In genomic region chr4:71772592-71772991, GRCh38 we compare ENCODE assay signal across 21 cellular contexts. TPM values are rescaled to one million over a fixed set of nuclear protein-coding genes. Genes with fewer than 3 reads are reported as not detected.
DNase-seq lines count a peak whose midpoint lies in the region; ATAC-seq, FAIRE-seq and TF ChIP-seq lines count a peak whose summit lies in the region.
"Had no signal": no experiment of that assay in that cellular context is flagged by ENCODE, and none has a peak within 500 bp of the region (broad histone marks: within the 10 kb centered on the region; RNA-seq: fewer than 3 reads in every experiment).

No MANE protein-coding gene starts in this region.

- no peaks in the 10 kb centered on the region for H3K79me2 ChIP-seq in GM12878 (ENCODE audit: control insufficient read depth, insufficient read depth, low read length)

- FAIRE-seq in GM12878 (lab: Jason Lieb, UNC) (no peak), GM12891 (lab: Jason Lieb, UNC) (no peak)
- FAIRE-seq: urothelium cell line had no signal

- H3K4me1 ChIP-seq in GM12878 (ENCODE audit: control insufficient read depth, insufficient read depth, low read length) (no peaks in the 10 kb centered on the region), liver (ENCODE audit: control insufficient read depth in 4 of 4, insufficient read depth in 4 of 4, low read length in 3 of 4) (peaks cover 6 to 53% (median 32%) of the 10 kb centered on the region in 4 donors)

- no peaks in the 10 kb centered on the region for H3K4me1 Mint-ChIP-seq in HFFc6 (ENCODE audit: low read depth)
- H3K4me1 Mint-ChIP-seq: activated naive CD4-positive, alpha-beta T cell treated with anti-CD3 and anti-CD28 coated beads, Interleukin-2, amount 10 ng/mL, durations not matched to agents 7 days and 5 days had no signal

- peaks cover 3% of the 10 kb centered on the region; the same call in 1 of the 2 replicates for H3K27me3 Mint-ChIP-seq in HFFc6 (ENCODE audit: insufficient read depth)
- H3K27me3 Mint-ChIP-seq: activated naive CD4-positive, alpha-beta T cell treated with anti-CD3 and anti-CD28 coated beads, Interleukin-2, amount 10 ng/mL, durations not matched to agents 7 days and 5 days had no signal

- CTCF ChIA-PET in GM12878 (lab: Yijun Ruan, JAX), result interaction anchor here (1.0 to 1.9 kb wide), 3 partner anchors 512 to 531 kb away, joined by 3 to 14 read pairs (median 5); no protein-coding TSS in a partner anchor

- ATAC-seq in GM12878, result no peak
- ATAC-seq: left colon had no signal

- RAD21 ChIA-PET in GM12878 (lab: Charles Lee; ENCODE audit: unreplicated experiment), result interaction anchor here (1.0 to 1.1 kb wide), 2 partner anchors 513 to 531 kb away, joined by 5 to 6 read pairs; no protein-coding TSS in a partner anchor

- no peak overlapping the region for H3K27ac ChIP-seq in C4-2B
- H3K27ac ChIP-seq in GM12878 (ENCODE audit: control insufficient read depth, insufficient read depth), result no peak overlapping the region
- peak overlapping the region; percentile 70 to 79 for H3K27ac ChIP-seq in liver (ENCODE audit: low read depth in 1 of 2, low read length in 2 of 2)

- no peak for TF ChIP-seq EP300 in GM12878 (IDR thresholded peaks at IDR 0.05; ENCODE audit: borderline replicate concordance in 1 of 2, control insufficient read depth in 1 of 2, low read depth in 2 of 2, low read length in 2 of 2)

- H3K27me3 ChIP-seq in GM12878 (replicated peaks in 1 of 2; ENCODE audit: control insufficient read depth in 2 of 2, insufficient read depth in 2 of 2, low read length in 1 of 2) (no peaks in the 10 kb centered on the region), liver (ENCODE audit: control insufficient read depth in 4 of 4, insufficient read depth in 4 of 4, low read length in 3 of 4) (no peaks in the 10 kb centered on the region)

- no peak overlapping the region for H3K4me3 Mint-ChIP-seq in HFFc6
- H3K4me3 Mint-ChIP-seq: activated naive CD4-positive, alpha-beta T cell treated with anti-CD3 and anti-CD28 coated beads, Interleukin-2, amount 10 ng/mL, durations not matched to agents 7 days and 5 days; T-helper 1 cell treated with Interleukin-12 subunit alpha and Interleukin-12 subunit beta and Interleukin-4 antibody, amounts not matched to agents 30 μg/mL and 1 μg/mL, for 36 hours had no signal

- no peak for DNase-seq in GM12878 (ENCODE audit: low read depth, low spot score)
- DNase-seq in activated CD8-positive, alpha-beta memory T cell treated with anti-CD3 and anti-CD28 coated beads, Interleukin-2, amount 50 U/mL, for 48 hours, result no peak
- DNase-seq in H4 (ENCODE audit: low spot score), result no peak
- DNase-seq in GM12891 (ENCODE audit: insufficient read length, low spot score), result no peak
- no peak for DNase-seq in HFFc6
- DNase-seq: activated CD8-positive, alpha-beta memory T cell treated with anti-CD3 and anti-CD28 coated beads, Interleukin-2, amount 50 U/mL, for 4 hours; activated naive CD4-positive, alpha-beta T cell treated with anti-CD3 and anti-CD28 coated beads, Interleukin-2, amount 10 ng/mL, durations not matched to agents 7 days and 5 days; dermis blood vessel endothelial cell; DMS 273 treated with DMSO at 0.1 percent for 48 hours; GOT3; left colon; MV-4-11; NCI-H2029 treated with DMSO at 0.1 percent for 48 hours; stimulated activated naive CD4-positive, alpha-beta T cell treated with Interleukin-2 at 50 U/mL for 16 hours had no signal

- no peaks in the 10 kb centered on the region for H4K20me1 ChIP-seq in GM12878 (ENCODE audit: control insufficient read depth, insufficient read depth)

- H3K4me3 ChIP-seq in GM12878 (no peak overlapping the region), liver (ENCODE audit: low read depth in 1 of 3, low read length in 3 of 3) (peak overlapping the region; percentile 52 to 57 (median 57))

- in situ Hi-C loops in GM12878 (cut with MboI), result no loop called here

- POLR2A ChIA-PET in GM12878 (lab: Charles Lee), result no interaction called here

- no peaks in the 10 kb centered on the region for H3K36me3 Mint-ChIP-seq in HFFc6 (ENCODE audit: low read depth)
- H3K36me3 Mint-ChIP-seq: activated naive CD4-positive, alpha-beta T cell treated with anti-CD3 and anti-CD28 coated beads, Interleukin-2, amount 10 ng/mL, durations not matched to agents 7 days and 5 days had no signal

- H3K4me2 ChIP-seq in GM12878 (ENCODE audit: control insufficient read depth, insufficient read depth), result no peak overlapping the region

- no TSS peak for BruUV-seq in GM12878 (replicated peaks; lab: Mats Ljungman, UMichigan)

- intact Hi-C loops in GM12878 (cut with micrococcal nuclease; ENCODE audit: unreplicated experiment), result no loop called here

- H3K36me3 ChIP-seq in GM12878 (ENCODE audit: control insufficient read depth in 2 of 2, insufficient read depth in 2 of 2, low read length in 1 of 2) (no peaks in the 10 kb centered on the region), liver (ENCODE audit: control insufficient read depth in 4 of 4, insufficient read depth in 3 of 4, low read depth in 1 of 4, low read length in 3 of 4) (peaks cover 0 to 28% (median 6%) of the 10 kb centered on the region in 4 donors)

- TF ChIP-seq CTCF in C4-2B (conservative IDR thresholded peaks at IDR 0.05) (peak; percentile 73), LNCAP (IDR thresholded peaks at IDR 0.05) (peak; percentile 58), GM12878 (IDR thresholded peaks at IDR 0.05 in 2 of 3, conservative IDR thresholded peaks at IDR 0.05 in 1 of 3; ENCODE audit: control insufficient read depth in 2 of 3, extremely low read depth in 1 of 3, insufficient read depth in 1 of 3, low read depth in 3 of 3, low read length in 3 of 3) (peak in 1 of 3 experiments; percentile 23; a peak in 1 of 6 replicates), liver (IDR thresholded peaks at IDR 0.05; ENCODE audit: low read depth, low read length, missing input control) (peak; percentile 28), HFFc6 (IDR thresholded peaks at IDR 0.05) (no peak)

- TF ChIP-seq POLR2A in GM12878 (IDR thresholded peaks at IDR 0.05; ENCODE audit: low read depth, low read length), result no peak
- TF ChIP-seq POLR2A in GM12891 (IDR thresholded peaks at IDR 0.05; ENCODE audit: low read depth, low read length), result no peak

- no peak overlapping the region for H2AFZ ChIP-seq in GM12878 (ENCODE audit: control insufficient read depth, low read depth, low read length)

- SMC1A ChIA-PET in GM12878 (lab: Charles Lee; ENCODE audit: uncharacterized antibody, unreplicated experiment), result interaction anchor here (1.1 to 1.2 kb wide), 2 partner anchors 11 to 513 kb away, joined by 3 to 7 read pairs; no protein-coding TSS in a partner anchor

- H3K9me3 ChIP-seq in GM12878 (replicated peaks; ENCODE audit: control insufficient read depth, insufficient read depth, low read length) (no peaks in the 10 kb centered on the region), liver (ENCODE audit: control insufficient read depth in 4 of 4, low read length in 3 of 4) (no peaks in the 10 kb centered on the region)

- H3K9ac ChIP-seq in GM12878 (ENCODE audit: control insufficient read depth, insufficient read depth, low read length) (no peak overlapping the region), liver (ENCODE audit: low read depth in 1 of 2, low read length in 2 of 2) (peak overlapping the region; percentile 36 to 87)

- no peaks in the 10 kb centered on the region for H3K9me3 Mint-ChIP-seq in HFFc6
- H3K9me3 Mint-ChIP-seq: activated naive CD4-positive, alpha-beta T cell treated with anti-CD3 and anti-CD28 coated beads, Interleukin-2, amount 10 ng/mL, durations not matched to agents 7 days and 5 days; T-helper 1 cell treated with Interleukin-12 subunit alpha and Interleukin-12 subunit beta and Interleukin-4 antibody, amounts not matched to agents 30 μg/mL and 1 μg/mL, for 36 hours had no signal

- H3K27ac Mint-ChIP-seq in HFFc6, result no peak overlapping the region
- H3K27ac Mint-ChIP-seq: activated naive CD4-positive, alpha-beta T cell treated with anti-CD3 and anti-CD28 coated beads, Interleukin-2, amount 10 ng/mL, durations not matched to agents 7 days and 5 days; T-helper 1 cell treated with Interleukin-12 subunit alpha and Interleukin-12 subunit beta and Interleukin-4 antibody, amounts not matched to agents 30 μg/mL and 1 μg/mL, for 36 hours had no signal

- TF ChIP-seq RAD21 in GM12878 (IDR thresholded peaks at IDR 0.05; ENCODE audit: insufficient read depth, low read depth, low read length) (peak; percentile 41; the same call in 1 of the 2 replicates), liver (IDR thresholded peaks at IDR 0.05) (peak; percentile 45 to 56)

TF ChIP-seq in GM12878, 131 proteins besides CTCF, POLR2A, EP300 and RAD21 (continues in another document):
- no peak for TF ChIP-seq ZNF217 (IDR thresholded peaks at IDR 0.05)
- TF ChIP-seq TCF3 (IDR thresholded peaks at IDR 0.05; ENCODE audit: borderline replicate concordance, insufficient read depth, low read depth, low read length), result no peak
- TF ChIP-seq RFX5 (IDR thresholded peaks at IDR 0.05; ENCODE audit: low read depth, low read length), result no peak

TF ChIP-seq in liver, 16 proteins besides CTCF, POLR2A, EP300 and RAD21 (continues in another document):
- TF ChIP-seq NR2F2 (IDR thresholded peaks at IDR 0.05), result no peak
- TF ChIP-seq HNF4G (IDR thresholded peaks at IDR 0.05), result no peak
- no peak for TF ChIP-seq JUND (IDR thresholded peaks at IDR 0.05)
- TF ChIP-seq SP1 (IDR thresholded peaks at IDR 0.05), result no peak

TF ChIP-seq in GM12891, 5 proteins besides CTCF, POLR2A, EP300 and RAD21 (continues in another document):
- TF ChIP-seq POU2F2 (IDR thresholded peaks at IDR 0.05; ENCODE audit: low read depth, low read length) (no peak), SPI1 (IDR thresholded peaks at IDR 0.05; ENCODE audit: low read depth, low read length) (no peak), TAF1 (IDR thresholded peaks at IDR 0.05; ENCODE audit: low read depth, low read length) (no peak)

RNA-seq across cellular contexts. Expression of gene GC, which starts 11.3 kb away (rescaled TPM):
- total RNA-seq in GM12878 (2013; cell fraction: nucleolus; rRNA removed), result not detected in 2 replicates
- total RNA-seq in GM12878 (2014; rRNA removed), result not detected in 2 replicates
- not detected in 2 replicates for total RNA-seq in GM12878 (2014; rRNA removed; fragmentation: Illumina TruSeq; extraction: Trizol)
- total RNA-seq in GM12878 (2021), result 1.2 and 2.3 TPM in 2 replicates
- not detected for polyA plus RNA-seq in GM12878 (2011; ENCODE audit: low read depth)
- polyA plus RNA-seq in GM12878 (2011; rRNA removed), result not detected in 2 replicates
- polyA plus RNA-seq in GM12878 (2011; cell fraction: cytosol; rRNA removed), result not detected in 2 replicates
- not detected in 2 replicates for polyA plus RNA-seq in GM12878 (2011; cell fraction: nucleus; rRNA removed)
- polyA plus RNA-seq in GM12878 (2012), result not detected in 2 replicates
- polyA plus RNA-seq in GM12878 (2014; fragmentation: Illumina TruSeq; extraction: Trizol), result not detected in 2 replicates
- not detected for polyA plus RNA-seq in GM12878 (2014; fragmentation: Nextera tagmentation; extraction: Ambion mirVana)
- not detected in 2 replicates for polyA plus RNA-seq in GM12878 (2014; rRNA removed)
- polyA plus RNA-seq in GM12878 (2016; fragmentation: Nextera tagmentation; extraction: Ambion mirVana), result not detected
- not detected in 2 replicates for polyA minus RNA-seq in GM12878 (2011; rRNA and poly(A)+ RNA removed)
- not detected in 2 replicates for polyA minus RNA-seq in GM12878 (2011; cell fraction: cytosol; rRNA and poly(A)+ RNA removed)
- not detected in 2 replicates for polyA minus RNA-seq in GM12878 (2011; cell fraction: nucleus; rRNA and poly(A)+ RNA removed)
- total RNA-seq in liver, result 1,000 to 10,000 TPM; 1,801 to 2,843 TPM
- 1,000 to 10,000 TPM; 3,030 to 4,674 TPM for polyA plus RNA-seq in liver
- not detected in 2 replicates for total RNA-seq in H4 (2014; rRNA removed; shearing (Covaris generic))
- not detected for polyA plus RNA-seq in GM12891 (2012; ENCODE audit: low read depth, missing spikeins)
- total RNA-seq in HFFc6 (2021; fragmentation: NEBNext Ultra II Directional; extraction: Animal tissue kit (Norgen Biotek cat#: 25700)), result not detected
- total RNA-seq: dermis blood vessel endothelial cell, HT1080, left colon, RPMI7951 had no signal

Comparison
In these comparisons a context has a peak if more than half of its experiments do, and no peak if none do; other contexts are left out.
1. H3K27ac ChIP-seq: peak in liver (2 of 2); none in C4-2B (single experiment) and GM12878 (single experiment).
2. RNA of gene GC, which starts 11.3 kb away (total RNA-seq): 1,801 to 2,843 TPM in liver; 1.2 to 2.3 TPM in GM12878, not detected in H4 and not detected in HFFc6; every median in the first group is over 100 times any median in the second.